In the genomic region with DNA sequence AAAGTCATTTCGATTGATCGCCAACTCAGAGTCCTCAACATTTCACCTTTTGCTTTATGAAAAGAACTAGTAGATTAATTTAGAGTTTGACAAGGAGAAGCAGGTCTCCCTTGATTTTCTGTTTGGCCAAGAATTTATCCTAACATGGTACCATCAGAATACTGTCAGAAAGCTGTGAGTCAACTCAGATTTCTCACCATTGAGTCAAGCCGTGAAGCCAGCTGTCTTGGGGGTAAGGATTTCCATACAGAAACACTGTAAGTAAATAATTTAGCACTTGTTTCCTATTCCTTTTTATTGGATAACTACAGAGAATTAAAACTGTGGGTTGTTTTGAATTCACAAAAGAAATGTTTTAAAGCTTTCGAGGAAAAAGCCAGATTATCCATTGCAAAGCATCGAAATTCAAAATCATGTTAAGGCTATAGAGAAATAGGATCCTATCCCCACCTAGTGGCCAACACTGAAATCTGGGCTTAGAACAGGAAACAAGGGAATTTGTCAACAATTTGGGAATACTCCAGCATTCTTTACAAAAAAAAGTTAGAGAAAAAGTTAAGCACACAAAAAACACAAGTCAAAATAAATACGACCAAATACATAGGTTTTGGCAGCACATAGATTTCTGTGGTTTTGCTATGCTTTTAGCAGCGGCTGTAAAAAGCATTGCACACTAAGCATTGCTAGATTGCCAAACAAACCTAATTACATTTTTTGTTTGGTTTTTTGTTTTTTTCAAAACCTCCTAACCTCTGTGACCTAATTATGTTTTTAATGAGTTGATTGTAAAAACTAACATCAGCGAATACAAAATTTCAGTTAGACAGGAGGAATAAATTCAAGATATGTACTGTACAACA, we compare ENCODE assay signal across 8 cellular contexts. TPM values are rescaled to one million over a fixed set of nuclear protein-coding genes. Genes with fewer than 3 reads are reported as not detected.
DNase-seq lines count a peak whose midpoint lies in the region; ATAC-seq and TF ChIP-seq lines count a peak whose summit lies in the region.

No MANE protein-coding gene starts in this region.

- DNase-seq in AG20443 (ENCODE audit: low spot score) (peak; percentile 73), GM20000 (ENCODE audit: low spot score) (no peak), PC-3 (peak; percentile 63), fibroblast of lung (ENCODE audit: low read depth in 2 of 2) (peak; percentile 43 to 76), psoas muscle (no peak)
- no peak for DNase-seq in activated CD4-positive, alpha-beta T cell treated with anti-CD3 and anti-CD28 coated beads, Interleukin-2, amount 50 U/mL, for 4 hours
- DNase-seq in stimulated activated naive B cell treated with anti-CD40 and anti-IgM and Interleukin-4, amounts not matched to agents 10 μg/mL and 1 μg/mL and 100 μg/mL, for 72 hours = no peak

- CTCF ChIA-PET in PC-3 (lab: Charles Lee) = interaction anchor here (0.6 to 1.0 kb wide), 2 partner anchors 22 to 1934 kb away, joined by 3 to 4 read pairs; no protein-coding TSS in a partner anchor

- H3K9me3 ChIP-seq in PC-3 (ENCODE audit: low read length) (peaks cover 6% of the 10 kb centered on the region; the same call in 1 of the 2 replicates), fibroblast of lung (ENCODE audit: control insufficient read depth, insufficient read depth, low read depth, low read length) (no peaks in the 10 kb centered on the region), psoas muscle (no peaks in the 10 kb centered on the region)

- H3K27me3 ChIP-seq in PC-3 (ENCODE audit: low read length) (peaks cover 21% of the 10 kb centered on the region), fibroblast of lung (ENCODE audit: control insufficient read depth, insufficient read depth, low read length) (peaks cover 2% of the 10 kb centered on the region), psoas muscle (ENCODE audit: insufficient read depth in 3 of 3, low read length in 2 of 3) (peaks cover 0 to 32% (median 7%) of the 10 kb centered on the region in 3 donors)

- H3K4me3 ChIP-seq in PC-3 (ENCODE audit: low read length) = no peak overlapping the region
- H3K4me3 ChIP-seq in fibroblast of lung (replicated peaks in 1 of 4; ENCODE audit: control extremely low read depth in 1 of 4, insufficient read depth in 1 of 4, low read depth in 3 of 4, low read length in 4 of 4) = no peak overlapping the region
- no peak overlapping the region for H3K4me3 ChIP-seq in psoas muscle

- H3K9ac ChIP-seq in PC-3 (ENCODE audit: low read length) (no peak overlapping the region), fibroblast of lung (ENCODE audit: insufficient read depth, low read length) (no peak overlapping the region)

- H3K36me3 Mint-ChIP-seq in stimulated activated naive B cell treated with anti-CD40 and anti-IgM and Interleukin-4, amounts not matched to agents 10 μg/mL and 1 μg/mL and 100 μg/mL, for 72 hours = peaks cover 0 to 4% of the 10 kb centered on the region in 2 donors

- no peak overlapping the region for H3K4me3 Mint-ChIP-seq in stimulated activated naive B cell treated with anti-CD40 and anti-IgM and Interleukin-4, amounts not matched to agents 10 μg/mL and 1 μg/mL and 100 μg/mL, for 72 hours

- intact Hi-C loops in PC-3 (cut with micrococcal nuclease) (loop anchor here (1.0 to 10.0 kb wide), 4 partner anchors 25 to 263 kb away; no protein-coding TSS in a partner anchor), psoas muscle (cut with DNase I) (loop anchor here in 1 of 2 donors (2.0 kb wide), 1 partner anchor 133 kb away; no protein-coding TSS in a partner anchor)

- no peak overlapping the region for H3K27ac ChIP-seq in PC-3 (ENCODE audit: low read length)
- H3K27ac ChIP-seq in fibroblast of lung (ENCODE audit: insufficient read depth, low read length) = no peak overlapping the region
- no peak overlapping the region for H3K27ac ChIP-seq in psoas muscle

- peaks cover 4 to 9% of the 10 kb centered on the region in 2 donors for H3K9me3 Mint-ChIP-seq in stimulated activated naive B cell treated with anti-CD40 and anti-IgM and Interleukin-4, amounts not matched to agents 10 μg/mL and 1 μg/mL and 100 μg/mL, for 72 hours

- H3K36me3 ChIP-seq in PC-3 (ENCODE audit: low read depth, low read length) = no peaks in the 10 kb centered on the region
- H3K36me3 ChIP-seq in fibroblast of lung (ENCODE audit: control insufficient read depth, insufficient read depth, low read length) = no peaks in the 10 kb centered on the region
- no peaks in the 10 kb centered on the region for H3K36me3 ChIP-seq in psoas muscle (ENCODE audit: insufficient read depth in 1 of 2, low read depth in 1 of 2)

- H4K20me1 ChIP-seq in PC-3 (ENCODE audit: low read length) (no peaks in the 10 kb centered on the region), fibroblast of lung (ENCODE audit: control insufficient read depth, extremely low read depth, insufficient read depth, low read length) (no peaks in the 10 kb centered on the region)

- TF ChIP-seq CTCF in GM20000 (IDR thresholded peaks at IDR 0.05; ENCODE audit: extremely low read depth, missing control alignments) (peak; percentile 73), PC-3 (conservative IDR thresholded peaks at IDR 0.05; ENCODE audit: low read depth, low read length) (peak; percentile 81), fibroblast of lung (conservative IDR thresholded peaks at IDR 0.05 in 1 of 2, IDR thresholded peaks at IDR 0.05 in 1 of 2; ENCODE audit: low read depth in 1 of 2, low read length in 2 of 2) (peak; percentile 89 to 90), psoas muscle (IDR thresholded peaks at IDR 0.05) (peak; percentile 75)

- ATAC-seq in PC-3 (no peak; the same call in 1 of the 2 replicates), psoas muscle (peak in 1 of 4 donors; percentile 56), GM21390 (IDR thresholded peaks at IDR 0.05; ENCODE audit: unreplicated experiment) (no peak)
- no peak for ATAC-seq in stimulated activated naive B cell treated with anti-CD40 and anti-IgM and Interleukin-4, amounts not matched to agents 10 μg/mL and 1 μg/mL and 100 μg/mL, for 72 hours (replicated peaks)

- no peaks in the 10 kb centered on the region for H3K79me2 ChIP-seq in PC-3 (ENCODE audit: low read length)
- H3K79me2 ChIP-seq in fibroblast of lung (ENCODE audit: control insufficient read depth, insufficient read depth, low read length) = no peaks in the 10 kb centered on the region

- H3K9me2 ChIP-seq in PC-3 (replicated peaks; ENCODE audit: low read length) = no peaks in the 10 kb centered on the region

- peaks cover 9 to 10% of the 10 kb centered on the region in 2 donors for H3K4me1 Mint-ChIP-seq in stimulated activated naive B cell treated with anti-CD40 and anti-IgM and Interleukin-4, amounts not matched to agents 10 μg/mL and 1 μg/mL and 100 μg/mL, for 72 hours

- no peaks in the 10 kb centered on the region for H3F3A ChIP-seq in PC-3 (ENCODE audit: low read length, unreplicated experiment)

- no TSS peak for BruUV-seq in PC-3 (replicated peaks; lab: Mats Ljungman, UMichigan)

- H3K27ac Mint-ChIP-seq in stimulated activated naive B cell treated with anti-CD40 and anti-IgM and Interleukin-4, amounts not matched to agents 10 μg/mL and 1 μg/mL and 100 μg/mL, for 72 hours = no peak overlapping the region

- H3K4me2 ChIP-seq in PC-3 (ENCODE audit: low read length) (no peak overlapping the region), fibroblast of lung (ENCODE audit: extremely low read depth, insufficient read depth, low read length) (no peak overlapping the region)

- POLR2A ChIA-PET in PC-3 (lab: Charles Lee; ENCODE audit: unreplicated experiment) = no interaction called here

- no peaks in the 10 kb centered on the region for H3K4me1 ChIP-seq in PC-3 (ENCODE audit: insufficient read depth, low read length)
- H3K4me1 ChIP-seq in fibroblast of lung (ENCODE audit: control insufficient read depth, extremely low read depth, insufficient read depth, low read length) = no peaks in the 10 kb centered on the region
- H3K4me1 ChIP-seq in psoas muscle = no peaks in the 10 kb centered on the region

- H3K27me3 Mint-ChIP-seq in stimulated activated naive B cell treated with anti-CD40 and anti-IgM and Interleukin-4, amounts not matched to agents 10 μg/mL and 1 μg/mL and 100 μg/mL, for 72 hours = peaks cover 4 to 6% of the 10 kb centered on the region in 2 donors

- no peak overlapping the region for H2AFZ ChIP-seq in PC-3 (ENCODE audit: low read length)
- no peak overlapping the region for H2AFZ ChIP-seq in fibroblast of lung (ENCODE audit: low read length)

- 44 to 47% (median 45%) methylated on average over 8 of the region's 8 CpGs for WGBS in psoas muscle, 3 donors

RNA-seq across cellular contexts. Expression of a gene that starts 44.2 kb away (rescaled TPM):
- total RNA-seq in PC-3 (2014; rRNA removed) = 0.58 and 0.63 TPM in 2 replicates
- total RNA-seq in fibroblast of lung = 0.17 and 0.26 TPM in 2 replicates
- 0.06 and 0.17 TPM in 2 replicates for polyA plus RNA-seq in fibroblast of lung
- polyA plus RNA-seq in fibroblast of lung (2012) = 0.06 and 0.30 TPM in 2 replicates
- not detected in 2 replicates for polyA minus RNA-seq in fibroblast of lung (ENCODE audit: low replicate concordance)
- total RNA-seq in psoas muscle = 1 to 10 TPM in 1 of 4 donors, under 1 TPM in 3; 0.27 to 1.3 (median 0.51) TPM
- under 1 TPM; 0.35 to 0.69 (median 0.61) TPM for polyA plus RNA-seq in psoas muscle

RNA-seq across cellular contexts. Expression of a gene that starts 52.4 kb away (rescaled TPM):
- total RNA-seq in PC-3 (2014; rRNA removed) (24.0 and 30.9 TPM in 2 replicates), fibroblast of lung (20.0 and 25.9 TPM in 2 replicates), psoas muscle (10 to 100 TPM; 31.3 to 43.7 (median 36.0) TPM)
- polyA plus RNA-seq in fibroblast of lung (33.1 and 34.0 TPM in 2 replicates), psoas muscle (10 to 100 TPM; 19.2 to 45.9 (median 29.3) TPM)
- polyA plus RNA-seq in fibroblast of lung (2012) = 28.7 and 29.7 TPM in 2 replicates
- polyA minus RNA-seq in fibroblast of lung (ENCODE audit: low replicate concordance) = 44.5 and 46.2 TPM in 2 replicates

RNA-seq across cellular contexts. Expression of a gene that starts 52.6 kb away (rescaled TPM):
- 128 and 149 TPM in 2 replicates for total RNA-seq in PC-3 (2014; rRNA removed)
- 89.9 and 112 TPM in 2 replicates for total RNA-seq in fibroblast of lung
- polyA plus RNA-seq in fibroblast of lung = 121 and 160 TPM in 2 replicates
- polyA plus RNA-seq in fibroblast of lung (2012) = 192 and 237 TPM in 2 replicates
- 193 and 277 TPM in 2 replicates for polyA minus RNA-seq in fibroblast of lung (ENCODE audit: low replicate concordance)
- 10 to 100 TPM; 17.6 to 41.4 (median 28.4) TPM for total RNA-seq in psoas muscle
- 100 to 1,000 TPM in 1 of 3 donors, 10 to 100 TPM in 2; 44.8 to 126 (median 53.5) TPM for polyA plus RNA-seq in psoas muscle

RNA-seq across cellular contexts. Expression of a gene that starts 56.4 kb away (rescaled TPM):
- total RNA-seq in PC-3 (2014; rRNA removed) = 4.2 and 6.2 TPM in 2 replicates
- 11.0 and 11.4 TPM in 2 replicates for total RNA-seq in fibroblast of lung
- polyA plus RNA-seq in fibroblast of lung = 4.9 and 5.9 TPM in 2 replicates
- polyA plus RNA-seq in fibroblast of lung (2012) = 3.7 and 5.2 TPM in 2 replicates
- 3.2 TPM in 1 of 2 replicates, not detected in the other for polyA minus RNA-seq in fibroblast of lung (ENCODE audit: low replicate concordance)
- 10 to 100 TPM in 3 of 4 donors, 1 to 10 TPM in 1; 5.3 to 18.9 (median 11.9) TPM for total RNA-seq in psoas muscle
- 10 to 100 TPM in 2 of 3 donors, 1 to 10 TPM in 1; 9.6 to 12.3 (median 10.2) TPM for polyA plus RNA-seq in psoas muscle

Comparison
In these comparisons a context has a peak if more than half of its experiments do, and no peak if none do; other contexts are left out.
1. DNase-seq: peak in AG20443 (single experiment), PC-3 (single experiment) and fibroblast of lung (2 of 2); none in GM20000 (single experiment), psoas muscle (0 of 2), activated CD4-positive, alpha-beta T cell treated with anti-CD3 and anti-CD28 coated beads, Interleukin-2, amount 50 U/mL, for 4 hours (0 of 2) and stimulated activated naive B cell treated with anti-CD40 and anti-IgM and Interleukin-4, amounts not matched to agents 10 μg/mL and 1 μg/mL and 100 μg/mL, for 72 hours (single experiment).
2. Peak in every context shown above with its lines, with median percentiles within 50 percentile points of each other: CTCF ChIP-seq.